ENCODE assay signal across 7 cellular contexts in the genomic region with DNA sequence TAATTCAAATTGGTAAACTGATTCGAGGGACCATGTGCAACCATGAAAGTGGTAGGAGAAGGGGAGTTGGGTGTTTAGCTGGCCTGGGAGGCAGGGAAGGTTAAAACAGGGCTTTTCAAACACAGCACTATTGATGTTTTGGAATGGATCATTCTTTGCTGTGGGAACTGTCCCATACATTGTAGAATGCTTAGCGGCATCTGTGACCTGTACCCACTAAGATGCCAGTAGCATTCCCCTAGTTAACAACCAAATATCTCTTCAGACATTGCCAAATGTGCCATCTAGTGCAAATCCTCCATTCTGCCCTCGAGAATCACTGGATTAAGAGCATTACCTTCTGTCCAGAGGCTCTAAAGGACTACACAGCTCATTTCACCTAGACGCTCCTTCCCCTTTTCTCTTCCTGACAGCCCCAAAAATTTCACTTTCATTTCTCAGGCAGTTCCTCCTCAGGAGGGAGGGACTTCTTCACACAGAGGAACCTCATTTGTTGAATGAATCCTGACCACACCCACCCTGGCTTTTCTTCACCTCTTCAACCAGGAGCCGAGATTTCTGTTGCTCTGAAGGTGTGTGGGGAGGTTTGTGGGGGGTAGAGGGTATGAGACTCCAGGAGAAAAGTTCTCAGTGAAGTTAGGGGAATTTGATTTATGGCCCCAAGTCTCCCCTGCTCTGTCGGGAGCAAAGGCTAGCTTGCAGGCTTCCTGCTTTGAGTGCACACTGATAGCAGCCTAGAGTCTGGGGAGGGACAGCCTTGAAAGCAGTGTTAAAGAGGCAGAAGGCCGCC. TPM values are rescaled to one million over a fixed set of nuclear protein-coding genes. Genes with fewer than 3 reads are reported as not detected.
DNase-seq lines count a peak whose midpoint lies in the region; ATAC-seq, FAIRE-seq and TF ChIP-seq lines count a peak whose summit lies in the region.

A gene with protein sequence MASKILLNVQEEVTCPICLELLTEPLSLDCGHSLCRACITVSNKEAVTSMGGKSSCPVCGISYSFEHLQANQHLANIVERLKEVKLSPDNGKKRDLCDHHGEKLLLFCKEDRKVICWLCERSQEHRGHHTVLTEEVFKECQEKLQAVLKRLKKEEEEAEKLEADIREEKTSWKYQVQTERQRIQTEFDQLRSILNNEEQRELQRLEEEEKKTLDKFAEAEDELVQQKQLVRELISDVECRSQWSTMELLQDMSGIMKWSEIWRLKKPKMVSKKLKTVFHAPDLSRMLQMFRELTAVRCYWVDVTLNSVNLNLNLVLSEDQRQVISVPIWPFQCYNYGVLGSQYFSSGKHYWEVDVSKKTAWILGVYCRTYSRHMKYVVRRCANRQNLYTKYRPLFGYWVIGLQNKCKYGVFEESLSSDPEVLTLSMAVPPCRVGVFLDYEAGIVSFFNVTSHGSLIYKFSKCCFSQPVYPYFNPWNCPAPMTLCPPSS (plus strand): TSS at position 513 of the 790 bp plus-strand sequence. CDS start 7,331 bp downstream, outside the sequence.

- H3K9me3 ChIP-seq in pancreas, result no peaks in the 10 kb centered on the region

- peak within 1 kb of the TSS; percentile 8 to 70 (median 42) for H3K27ac ChIP-seq in pancreas

- H3K27me3 ChIP-seq in pancreas, result no peaks in the 10 kb centered on the region

- peak; percentile 87 for FAIRE-seq in pancreas (lab: Jason Lieb, UNC)

- peaks cover 0 to 31% (median 0%) of the 10 kb centered on the region in 3 donors for H3K4me1 ChIP-seq in pancreas

- in situ Hi-C loops in GM18951 (cut with MboI; ENCODE audit: low sequenced_read_pairs, unreplicated experiment), result no loop called here

- H3K4me3 ChIP-seq in pancreas, result peak within 1 kb of the TSS; percentile 35 to 64 (median 42)

- 11 to 15% methylated on average over 7 of the region's 7 CpGs for WGBS in pancreas, 2 donors

- no peak for TF ChIP-seq CTCF in pancreas (IDR thresholded peaks at IDR 0.05)

- intact Hi-C loops in pancreas (cut with DNase I), result no loop called here

- TF ChIP-seq POLR2A in GM18951 (IDR thresholded peaks at IDR 0.05; ENCODE audit: extremely low read depth, insufficient read depth, insufficient read length), result peak; percentile 68

- ATAC-seq in HG03066 (IDR thresholded peaks at IDR 0.05; ENCODE audit: low read depth, unreplicated experiment) (peak; percentile 97), pancreas (peak; percentile 92 to 96 (median 95))

- DNase-seq in RKO (ENCODE audit: low spot score), result peak; percentile 42
- peak; percentile 51 for DNase-seq in activated naive CD4-positive, alpha-beta T cell treated with Interleukin-2 at 50 U/mL for 16 hours
- peak; percentile 92 for DNase-seq in germinal center (ENCODE audit: low spot score)
- DNase-seq in pancreas, result peak in 4 of 6 donors; percentile 25 to 67 (median 48)
- DNase-seq in ureter (ENCODE audit: low spot score), result peak; percentile 67

- no peaks in the 10 kb centered on the region for H3K36me3 ChIP-seq in pancreas

RNA-seq across cellular contexts. Expression of the gene that starts here (rescaled TPM):
- total RNA-seq in pancreas (1 to 10 TPM in 4 of 6 donors, under 1 TPM in 2; 0.54 to 5.6 (median 1.6) TPM), ureter (9.1 TPM)
- polyA plus RNA-seq in pancreas, result 1 to 10 TPM; 1.6 to 3.2 TPM

Comparison
In these comparisons a context has a peak if more than half of its experiments do, and no peak if none do; other contexts are left out.
1. Peak in every context shown above with its lines: DNase-seq, ATAC-seq, H3K4me3 ChIP-seq and H3K27ac ChIP-seq.
2. DNase-seq: peak in every context shown above with its lines; median percentile 92 in germinal center; 67 in ureter; 51 in activated naive CD4-positive, alpha-beta T cell treated with Interleukin-2 at 50 U/mL for 16 hours; 48 in pancreas; 42 in RKO.